Comparison of ENCODE assay signal across 11 cellular contexts in the genomic region with DNA sequence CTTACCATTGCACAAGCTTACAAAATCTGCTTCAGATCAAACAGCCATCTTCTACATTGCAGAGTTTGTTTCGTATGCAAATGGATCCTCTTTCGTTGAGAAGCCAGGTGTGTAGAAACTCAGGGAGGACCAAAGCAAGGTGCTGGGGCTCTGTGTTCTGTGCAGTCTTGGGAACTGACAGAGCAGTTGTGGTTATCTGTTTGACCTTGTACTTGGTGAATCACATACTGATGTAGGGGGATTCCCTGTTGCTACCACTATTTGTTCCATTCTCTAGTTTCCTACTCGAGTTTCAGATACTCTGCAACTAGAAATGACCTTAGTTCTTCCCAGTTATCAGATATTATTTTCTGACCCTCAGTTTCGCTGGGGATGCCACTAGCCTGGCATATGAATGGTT.
DNase-seq lines count a peak whose midpoint lies in the region; ATAC-seq and TF ChIP-seq lines count a peak whose summit lies in the region.
"Had no signal": no experiment of that assay in that cellular context is flagged by ENCODE, and none has a peak within 500 bp of the region (broad histone marks: within the 10 kb centered on the region; RNA-seq: fewer than 3 reads in every experiment).

No MANE protein-coding gene starts in this region.

- CTCF ChIA-PET in SK-N-SH (lab: Yijun Ruan, JAX), result interaction anchor here (1.2 kb wide), 1 partner anchor 53 kb away, joined by 4 read pairs; no protein-coding TSS in a partner anchor

- H3K9me3 Mint-ChIP-seq in HFFc6, result peaks cover 19% of the 10 kb centered on the region
- H3K9me3 Mint-ChIP-seq: central memory CD8-positive, alpha-beta T cell had no signal

- peaks cover 10% of the 10 kb centered on the region; the same call in 1 of the 2 replicates for H3K9me3 ChIP-seq in OCI-LY3 (ENCODE audit: insufficient read depth, low read length)
- H3K9me3 ChIP-seq in SK-N-SH, result no peaks in the 10 kb centered on the region

- H3K27ac ChIP-seq in OCI-LY3 (ENCODE audit: low read length) (no peak overlapping the region), SK-N-SH (ENCODE audit: low read depth in 2 of 2, low read length in 1 of 2) (no peak overlapping the region)
- H3K27ac ChIP-seq: hepatocyte had no signal

- H3K4me2 ChIP-seq in OCI-LY3 (ENCODE audit: low read length), result peak overlapping the region; percentile 12; the same call in 1 of the 2 replicates
- H3K4me2 ChIP-seq in SK-N-SH, result no peak overlapping the region
- H3K4me2 ChIP-seq: hepatocyte had no signal

- no peak for TF ChIP-seq RAD21 in SK-N-SH (IDR thresholded peaks at IDR 0.05; ENCODE audit: low read length)

- H3K9ac ChIP-seq in OCI-LY3 (ENCODE audit: low read length) (no peak overlapping the region), SK-N-SH (no peak overlapping the region)

- no peak overlapping the region for H3K4me3 Mint-ChIP-seq in HFFc6
- H3K4me3 Mint-ChIP-seq: central memory CD8-positive, alpha-beta T cell had no signal

- no peak overlapping the region for H3K27ac Mint-ChIP-seq in HFFc6

- 44% methylated on average over 4 of the region's 4 CpGs for WGBS in SK-N-SH (ENCODE audit: low lambda C conversion rate)

- DNase-seq in GM12865 (ENCODE audit: low read depth) (peak; percentile 91), SK-N-SH (no peak), H4 (ENCODE audit: low spot score) (no peak), SKM-1 treated with dmso at 0.1 percent for 144 hours (lab: John Stamatoyannopoulos, UW; ENCODE audit: unreplicated experiment) (no peak), HFFc6 (no peak)
- DNase-seq: activated CD4-positive, alpha-beta T cell treated with anti-CD3 and anti-CD28 coated beads, Interleukin-2, amount 50 U/mL, for 48 hours had no signal

- no peaks in the 10 kb centered on the region for H3K9me2 ChIP-seq in SK-N-SH

- H3K36me3 ChIP-seq in OCI-LY3 (replicated peaks; ENCODE audit: low read depth, low read length) (no peaks in the 10 kb centered on the region), SK-N-SH (replicated peaks in 1 of 2; ENCODE audit: control insufficient read depth in 1 of 2, insufficient read depth in 2 of 2, low read length in 1 of 2) (no peaks in the 10 kb centered on the region)

- H3K79me2 ChIP-seq in OCI-LY3 (ENCODE audit: low read length), result no peaks in the 10 kb centered on the region
- no peaks in the 10 kb centered on the region for H3K79me2 ChIP-seq in SK-N-SH (ENCODE audit: insufficient read depth)
- H3K79me2 ChIP-seq: hepatocyte had no signal

- H3K4me3 ChIP-seq in GM12865 (ENCODE audit: low read depth, low read length) (no peak overlapping the region), OCI-LY3 (ENCODE audit: low read length) (no peak overlapping the region), SK-N-SH (ENCODE audit: low read depth in 2 of 2, low read length in 1 of 2) (no peak overlapping the region)
- H3K4me3 ChIP-seq: hepatocyte had no signal

- no peak for TF ChIP-seq EP300 in SK-N-SH (IDR thresholded peaks at IDR 0.05; ENCODE audit: borderline replicate concordance in 1 of 2, low read depth in 1 of 2, low read length in 1 of 2)

- H3K4me1 ChIP-seq in OCI-LY3 (ENCODE audit: low read length), result peaks cover 5% of the 10 kb centered on the region; the same call in 1 of the 2 replicates
- H3K4me1 ChIP-seq in SK-N-SH (ENCODE audit: control insufficient read depth in 1 of 2, insufficient read depth in 2 of 2, low read depth in 1 of 2, low read length in 1 of 2), result no peaks in the 10 kb centered on the region; a peak in 1 of 4 replicates

- H3K36me3 Mint-ChIP-seq in HFFc6 (ENCODE audit: low read depth), result peaks cover 12% of the 10 kb centered on the region

- H3F3A ChIP-seq in SK-N-SH (replicated peaks; ENCODE audit: insufficient read depth), result no peaks in the 10 kb centered on the region

- H3K4me1 Mint-ChIP-seq in HFFc6 (ENCODE audit: low read depth), result no peaks in the 10 kb centered on the region

- TF ChIP-seq CTCF in GM12865 (IDR thresholded peaks at IDR 0.05; ENCODE audit: insufficient read depth, low read depth, low read length, missing control alignments), result no peak
- TF ChIP-seq CTCF in OCI-LY3 (IDR thresholded peaks at IDR 0.05; ENCODE audit: low read depth, low read length), result no peak
- TF ChIP-seq CTCF in SK-N-SH (IDR thresholded peaks at IDR 0.05), result no peak
- TF ChIP-seq CTCF in HFFc6 (IDR thresholded peaks at IDR 0.05), result no peak

- H2AFZ ChIP-seq in OCI-LY3 (ENCODE audit: low read depth, low read length) (no peak overlapping the region), SK-N-SH (ENCODE audit: low read depth) (no peak overlapping the region)
- H2AFZ ChIP-seq: hepatocyte had no signal

- peaks cover 11% of the 10 kb centered on the region for H3K27me3 Mint-ChIP-seq in HFFc6 (ENCODE audit: insufficient read depth)

- POLR2A ChIA-PET in SK-N-SH (lab: Yijun Ruan, JAX), result no interaction called here

- peaks cover 8% of the 10 kb centered on the region; the same call in 1 of the 2 replicates for H3K27me3 ChIP-seq in OCI-LY3 (ENCODE audit: low read depth, low read length)
- no peaks in the 10 kb centered on the region for H3K27me3 ChIP-seq in SK-N-SH (ENCODE audit: insufficient read depth)
- H3K27me3 ChIP-seq: hepatocyte had no signal

- no peaks in the 10 kb centered on the region for H4K20me1 ChIP-seq in OCI-LY3 (ENCODE audit: insufficient read depth, low read length)
- H4K20me1 ChIP-seq in SK-N-SH (ENCODE audit: insufficient read depth), result no peaks in the 10 kb centered on the region

- ATAC-seq in GM19324 (IDR thresholded peaks at IDR 0.05; ENCODE audit: low FRiP score, unreplicated experiment), result peak; percentile 99
- ATAC-seq in HG02938 (IDR thresholded peaks at IDR 0.05; ENCODE audit: unreplicated experiment), result peak; percentile 99

TF ChIP-seq in SK-N-SH, 30 proteins besides CTCF, POLR2A, EP300 and RAD21:
- TF ChIP-seq MEF2A (IDR thresholded peaks at IDR 0.05; ENCODE audit: borderline replicate concordance, low read depth) (no peak), JUND (IDR thresholded peaks at IDR 0.05) (no peak), SIN3A (IDR thresholded peaks at IDR 0.05; ENCODE audit: borderline replicate concordance, low read depth, low read length) (no peak), EZH2phosphoT487 (IDR thresholded peaks at IDR 0.05; ENCODE audit: borderline replicate concordance, low read depth) (no peak)
TF ChIP-seq in SK-N-SH: peak in this region for 0.
